8 cellular contexts compared by ENCODE assay signal in genomic region chr1:6445062-6445763, GRCh38. TPM values are rescaled to one million over a fixed set of nuclear protein-coding genes. Genes with fewer than 3 reads are reported as not detected.
A peak's percentile ranks its signal among the peaks of the same experiment; 100 is the strongest.
DNase-seq lines count a peak whose midpoint lies in the region; ATAC-seq and TF ChIP-seq lines count a peak whose summit lies in the region.

No MANE protein-coding gene starts in this region.

- peak; percentile 61 for ATAC-seq in Right ventricle myocardium superior (ENCODE audit: poor library complexity)
- ATAC-seq in GM21723 (IDR thresholded peaks at IDR 0.05; ENCODE audit: unreplicated experiment), result no peak
- ATAC-seq in gastrocnemius medialis, result no peak
- ATAC-seq in HG02870 (IDR thresholded peaks at IDR 0.05; ENCODE audit: unreplicated experiment), result no peak

- H3K27me3 ChIP-seq in fibroblast of lung (ENCODE audit: control insufficient read depth, insufficient read depth, low read length) (peaks cover 33% of the 10 kb centered on the region), gastrocnemius medialis (peaks cover 45 to 58% (median 51%) of the 10 kb centered on the region in 3 donors)

- no peak overlapping the region for H3K4me2 ChIP-seq in fibroblast of lung (ENCODE audit: extremely low read depth, insufficient read depth, low read length)

- intact Hi-C loops in Right ventricle myocardium superior (cut with DNase I) (no loop called here), cardiac septum (cut with DNase I) (no loop called here), gastrocnemius medialis (cut with DNase I; ENCODE audit: low total_unique reads) (no loop called here)

- no peak overlapping the region for H2AFZ ChIP-seq in fibroblast of lung (ENCODE audit: low read length)

- H4K20me1 ChIP-seq in fibroblast of lung (ENCODE audit: control insufficient read depth, extremely low read depth, insufficient read depth, low read length), result no peaks in the 10 kb centered on the region

- H3K4me3 ChIP-seq in fibroblast of lung (replicated peaks in 1 of 4; ENCODE audit: control extremely low read depth in 1 of 4, insufficient read depth in 1 of 4, low read depth in 3 of 4, low read length in 4 of 4), result no peak overlapping the region
- H3K4me3 ChIP-seq in gastrocnemius medialis, result no peak overlapping the region

- H3K4me1 ChIP-seq in fibroblast of lung (ENCODE audit: control insufficient read depth, extremely low read depth, insufficient read depth, low read length) (no peaks in the 10 kb centered on the region), gastrocnemius medialis (peaks cover 0 to 5% of the 10 kb centered on the region in 2 donors)

- H3K27ac ChIP-seq in VCaP (no peak overlapping the region), fibroblast of lung (ENCODE audit: insufficient read depth, low read length) (no peak overlapping the region), gastrocnemius medialis (no peak overlapping the region)

- TF ChIP-seq CTCF in VCaP (conservative IDR thresholded peaks at IDR 0.05) (peak; percentile 77), fibroblast of lung (conservative IDR thresholded peaks at IDR 0.05 in 1 of 2, IDR thresholded peaks at IDR 0.05 in 1 of 2; ENCODE audit: low read depth in 1 of 2, low read length in 2 of 2) (peak; percentile 25 to 65), gastrocnemius medialis (IDR thresholded peaks at IDR 0.05 in 4 of 5, conservative IDR thresholded peaks at IDR 0.05 in 1 of 5) (peak in 2 of 5 experiments; percentile 13 to 21)

- in situ Hi-C loops in gastrocnemius medialis (cut with MboI; ENCODE audit: low sequenced_read_pairs in 4 of 4), result no loop called here

- TF ChIP-seq POLR2A in gastrocnemius medialis (IDR thresholded peaks at IDR 0.05), result no peak

- H3K9ac ChIP-seq in fibroblast of lung (ENCODE audit: insufficient read depth, low read length), result no peak overlapping the region

- DNase-seq in Right ventricle myocardium superior, result peak; percentile 67
- DNase-seq in cardiac septum (ENCODE audit: low spot score), result no peak
- DNase-seq in fibroblast of lung (ENCODE audit: low read depth in 2 of 2), result peak; percentile 20 to 37
- peak; percentile 48 for DNase-seq in stimulated activated CD4-positive, alpha-beta T cell treated with anti-CD3 and anti-CD28 coated beads, Interleukin-4, amount 100 ng/mL, for 24 hours
- no peak for DNase-seq in gastrocnemius medialis

- H3K36me3 ChIP-seq in fibroblast of lung (ENCODE audit: control insufficient read depth, insufficient read depth, low read length), result no peaks in the 10 kb centered on the region
- H3K36me3 ChIP-seq in gastrocnemius medialis, result no peaks in the 10 kb centered on the region

- H3K9me3 ChIP-seq in fibroblast of lung (ENCODE audit: control insufficient read depth, insufficient read depth, low read depth, low read length) (no peaks in the 10 kb centered on the region), gastrocnemius medialis (no peaks in the 10 kb centered on the region)

- H3K79me2 ChIP-seq in fibroblast of lung (ENCODE audit: control insufficient read depth, insufficient read depth, low read length), result no peaks in the 10 kb centered on the region

RNA-seq across cellular contexts. Expression of gene ESPN, which starts 20.6 kb away (rescaled TPM):
- total RNA-seq in Right ventricle myocardium superior, result 0.56 TPM
- total RNA-seq in cardiac septum, result 0.32 TPM
- total RNA-seq in fibroblast of lung, result not detected in 2 replicates
- not detected in 2 replicates for polyA plus RNA-seq in fibroblast of lung
- not detected in 2 replicates for polyA plus RNA-seq in fibroblast of lung (2012)
- polyA minus RNA-seq in fibroblast of lung (ENCODE audit: low replicate concordance), result not detected in 2 replicates
- total RNA-seq in gastrocnemius medialis, result under 1 TPM in 1 of 4 donors, not detected in 3; 0.41 TPM

RNA-seq across cellular contexts. Expression of gene TNFRSF25, which starts 20.8 kb away (rescaled TPM):
- total RNA-seq in Right ventricle myocardium superior, result 13.7 TPM
- 8.5 TPM for total RNA-seq in cardiac septum
- total RNA-seq in fibroblast of lung, result 0.51 and 1.5 TPM in 2 replicates
- polyA plus RNA-seq in fibroblast of lung, result 0.24 and 0.37 TPM in 2 replicates
- polyA plus RNA-seq in fibroblast of lung (2012), result 0.19 and 1.0 TPM in 2 replicates
- polyA minus RNA-seq in fibroblast of lung (ENCODE audit: low replicate concordance), result 0.26 TPM in 1 of 2 replicates, not detected in the other
- total RNA-seq in gastrocnemius medialis, result 1 to 10 TPM; 1.0 to 4.2 (median 2.7) TPM

RNA-seq across cellular contexts. Expression of gene HES2, which starts 25.5 kb away (rescaled TPM):
- total RNA-seq in Right ventricle myocardium superior (not detected), cardiac septum (not detected), fibroblast of lung (0.26 and 0.50 TPM in 2 replicates), gastrocnemius medialis (under 1 TPM in 1 of 4 donors, not detected in 3; 0.24 TPM)
- 0.02 TPM in 1 of 2 replicates, not detected in the other for polyA plus RNA-seq in fibroblast of lung
- 0.08 TPM in 1 of 2 replicates, not detected in the other for polyA plus RNA-seq in fibroblast of lung (2012)
- not detected in 2 replicates for polyA minus RNA-seq in fibroblast of lung (ENCODE audit: low replicate concordance)

RNA-seq across cellular contexts. Expression of gene PLEKHG5, which starts 46.3 kb away (rescaled TPM):
- total RNA-seq in Right ventricle myocardium superior (16.8 TPM), cardiac septum (14.9 TPM), fibroblast of lung (1.3 and 3.3 TPM in 2 replicates), gastrocnemius medialis (1 to 10 TPM; 1.2 to 2.3 (median 1.6) TPM)
- 0.42 and 0.79 TPM in 2 replicates for polyA plus RNA-seq in fibroblast of lung
- polyA plus RNA-seq in fibroblast of lung (2012), result 0.98 and 2.2 TPM in 2 replicates
- polyA minus RNA-seq in fibroblast of lung (ENCODE audit: low replicate concordance), result 0.56 and 1.6 TPM in 2 replicates

RNA-seq across cellular contexts. Expression of gene ACOT7, which starts 51.6 kb away (rescaled TPM):
- total RNA-seq in Right ventricle myocardium superior, result 8.5 TPM
- total RNA-seq in cardiac septum, result 13.8 TPM
- total RNA-seq in fibroblast of lung, result 22.3 and 58.0 TPM in 2 replicates
- 50.7 and 141 TPM in 2 replicates for polyA plus RNA-seq in fibroblast of lung
- polyA plus RNA-seq in fibroblast of lung (2012), result 52.2 and 154 TPM in 2 replicates
- polyA minus RNA-seq in fibroblast of lung (ENCODE audit: low replicate concordance), result 41.2 and 134 TPM in 2 replicates
- total RNA-seq in gastrocnemius medialis, result 1 to 10 TPM; 1.3 to 5.8 (median 3.2) TPM

Comparison
In these comparisons a context has a peak if more than half of its experiments do, and no peak if none do; other contexts are left out.
1. DNase-seq: peak in Right ventricle myocardium superior (single experiment), fibroblast of lung (2 of 2) and stimulated activated CD4-positive, alpha-beta T cell treated with anti-CD3 and anti-CD28 coated beads, Interleukin-4, amount 100 ng/mL, for 24 hours (single experiment); none in cardiac septum (single experiment) and gastrocnemius medialis (0 of 2).